19 cellular contexts compared by ENCODE assay signal in genomic region chrX:2445662-2446623, GRCh38.
"Had no signal": no experiment of that assay in that cellular context is flagged by ENCODE, and none has a peak within 500 bp of the region (broad histone marks: within the 10 kb centered on the region; RNA-seq: fewer than 3 reads in every experiment).

No MANE protein-coding gene starts in this region.

- H3K36me3 ChIP-seq: colonic mucosa, ovary, tibial artery had no signal

- H3K4me1 ChIP-seq: colonic mucosa, foreskin keratinocyte, suprapubic skin, tibial artery, upper lobe of left lung had no signal

- H3K27me3 ChIP-seq: colonic mucosa, foreskin keratinocyte, ovary, suprapubic skin, tibial artery, upper lobe of left lung had no signal

- H3K4me3 ChIP-seq: colonic mucosa, mucosa of descending colon, ovary, smooth muscle cell, suprapubic skin, tibial artery, upper lobe of left lung had no signal

- ATAC-seq: foreskin keratinocyte; mucosa of descending colon; natural killer cell; right cardiac atrium; stimulated activated effector memory CD8-positive, alpha-beta T cell treated with anti-CD3 and anti-CD28 coated beads, Interleukin-12 subunit alpha, Interleukin-12 subunit beta, amount 100 ng/mL, for 72 hours; stimulated activated naive CD8-positive, alpha-beta T cell treated with anti-CD3 and anti-CD28 coated beads, Interleukin-15, Interleukin-2, amounts not matched to agents 100 U/mL and 50 U/mL, for 24 hours had no signal

- H3K4me2 ChIP-seq: smooth muscle cell had no signal

- H3K9me3 ChIP-seq: colonic mucosa, mucosa of descending colon, ovary, suprapubic skin, tibial artery, upper lobe of left lung had no signal

- DNase-seq: colonic mucosa; dermis blood vessel endothelial cell; erythroblast; foreskin keratinocyte; mammary epithelial cell; mucosa of descending colon; natural killer cell; nucleus accumbens; right cardiac atrium; stimulated activated CD4-positive, alpha-beta T cell treated with anti-CD3 and anti-CD28 coated beads, Interleukin-4, amount 100 ng/mL, for 1 hour; stimulated activated CD8-positive, alpha-beta memory T cell treated with anti-CD3 and anti-CD28 coated beads, Interleukin-4, amount 100 ng/mL, for 48 hours; stimulated activated naive CD8-positive, alpha-beta T cell treated with anti-CD3 and anti-CD28 coated beads, Interleukin-15, Interleukin-2, amounts not matched to agents 100 U/mL and 50 U/mL, for 24 hours; upper lobe of left lung had no signal

- FAIRE-seq: endothelial cell of umbilical vein had no signal

- H3K27ac ChIP-seq: colonic mucosa, foreskin keratinocyte, ovary, suprapubic skin, tibial artery, upper lobe of left lung had no signal
